Comparison of ENCODE assay signal across 22 cellular contexts in genomic region chr10:73478636-73479035, GRCh38. TPM values are rescaled to one million over a fixed set of nuclear protein-coding genes. Genes with fewer than 3 reads are reported as not detected.
A peak's percentile ranks its signal among the peaks of the same experiment; 100 is the strongest.
DNase-seq lines count a peak whose midpoint lies in the region; ATAC-seq and TF ChIP-seq lines count a peak whose summit lies in the region.
"Had no signal": no experiment of that assay in that cellular context is flagged by ENCODE, and none has a peak within 500 bp of the region (broad histone marks: within the 10 kb centered on the region; RNA-seq: fewer than 3 reads in every experiment).

No MANE protein-coding gene starts in this region.

- H3K27me3 Mint-ChIP-seq in activated CD8-positive, alpha-beta memory T cell treated with anti-CD3 and anti-CD28 coated beads, Interleukin-2, amount 10 ng/mL, durations not matched to agents 7 days and 5 days, result no peaks in the 10 kb centered on the region
- no peaks in the 10 kb centered on the region for H3K27me3 Mint-ChIP-seq in immature natural killer cell (ENCODE audit: low read depth in 3 of 3)
- H3K27me3 Mint-ChIP-seq in Calu3 (ENCODE audit: unreplicated experiment), result no peaks in the 10 kb centered on the region

- no peak overlapping the region for H3K4me3 ChIP-seq in GM06990 (replicated peaks; ENCODE audit: low read depth, low read length)
- H3K4me3 ChIP-seq: body of pancreas had no signal

- peak; percentile 72 for ATAC-seq in activated CD8-positive, alpha-beta memory T cell treated with anti-CD3 and anti-CD28 coated beads, Interleukin-2, amount 10 ng/mL, durations not matched to agents 7 days and 5 days
- ATAC-seq: body of pancreas, left ventricle myocardium superior, Right ventricle myocardium inferior had no signal

- peaks cover 35% of the 10 kb centered on the region for H3K36me3 Mint-ChIP-seq in activated CD8-positive, alpha-beta memory T cell treated with anti-CD3 and anti-CD28 coated beads, Interleukin-2, amount 10 ng/mL, durations not matched to agents 7 days and 5 days
- H3K36me3 Mint-ChIP-seq in immature natural killer cell (peaks cover 16 to 30% (median 20%) of the 10 kb centered on the region in 3 donors), Calu3 (ENCODE audit: insufficient read depth, unreplicated experiment) (peaks cover 22% of the 10 kb centered on the region)

- no TSS peak for BruUV-seq in Calu3 (replicated peaks; lab: Mats Ljungman, UMichigan)

- H3K27ac Mint-ChIP-seq in activated CD8-positive, alpha-beta memory T cell treated with anti-CD3 and anti-CD28 coated beads, Interleukin-2, amount 10 ng/mL, durations not matched to agents 7 days and 5 days, result peak overlapping the region; percentile 85
- peak overlapping the region in 5 of 6 donors; percentile 8 to 65 (median 30) for H3K27ac Mint-ChIP-seq in immature natural killer cell
- no peak overlapping the region for H3K27ac Mint-ChIP-seq in Calu3 (ENCODE audit: unreplicated experiment)
- H3K27ac Mint-ChIP-seq: activated naive CD4-positive, alpha-beta T cell treated with anti-CD3 and anti-CD28 coated beads for 36 hours had no signal

- H3K27ac ChIP-seq in RWPE1, result no peak overlapping the region
- H3K27ac ChIP-seq: body of pancreas, neutrophil, VCaP had no signal

- H3K4me3 Mint-ChIP-seq in activated CD8-positive, alpha-beta memory T cell treated with anti-CD3 and anti-CD28 coated beads, Interleukin-2, amount 10 ng/mL, durations not matched to agents 7 days and 5 days, result peak overlapping the region; percentile 22
- H3K4me3 Mint-ChIP-seq in immature natural killer cell (no peak overlapping the region), Calu3 (ENCODE audit: low read depth, unreplicated experiment) (no peak overlapping the region)
- H3K4me3 Mint-ChIP-seq: activated naive CD4-positive, alpha-beta T cell treated with anti-CD3 and anti-CD28 coated beads for 36 hours had no signal

- H3K27me3 ChIP-seq in GM06990 (replicated peaks; ENCODE audit: control insufficient read depth, insufficient read depth, low read length), result no peaks in the 10 kb centered on the region
- H3K27me3 ChIP-seq: body of pancreas, neutrophil had no signal

- POLR2A ChIA-PET in RWPE1 (lab: Yijun Ruan, JAX; ENCODE audit: low non-redundant PET), result no interaction called here

- peaks cover 31% of the 10 kb centered on the region for H3K4me1 Mint-ChIP-seq in activated CD8-positive, alpha-beta memory T cell treated with anti-CD3 and anti-CD28 coated beads, Interleukin-2, amount 10 ng/mL, durations not matched to agents 7 days and 5 days
- H3K4me1 Mint-ChIP-seq in immature natural killer cell, result peaks cover 9 to 42% of the 10 kb centered on the region in 2 donors
- H3K4me1 Mint-ChIP-seq in Calu3 (ENCODE audit: low read depth, unreplicated experiment), result peaks cover 12% of the 10 kb centered on the region

- H3K9me3 Mint-ChIP-seq in activated CD8-positive, alpha-beta memory T cell treated with anti-CD3 and anti-CD28 coated beads, Interleukin-2, amount 10 ng/mL, durations not matched to agents 7 days and 5 days (ENCODE audit: low read depth), result no peaks in the 10 kb centered on the region
- H3K9me3 Mint-ChIP-seq in immature natural killer cell, result no peaks in the 10 kb centered on the region
- no peaks in the 10 kb centered on the region for H3K9me3 Mint-ChIP-seq in Calu3 (ENCODE audit: low read depth, unreplicated experiment)
- H3K9me3 Mint-ChIP-seq: activated naive CD4-positive, alpha-beta T cell treated with anti-CD3 and anti-CD28 coated beads for 36 hours had no signal

- DNase-seq in activated CD8-positive, alpha-beta memory T cell treated with anti-CD3 and anti-CD28 coated beads, Interleukin-2, amount 10 ng/mL, durations not matched to agents 7 days and 5 days, result no peak
- no peak for DNase-seq in activated CD8-positive, alpha-beta memory T cell treated with anti-CD3 and anti-CD28 coated beads, Interleukin-2, amount 50 U/mL, for 48 hours
- DNase-seq in GM06990 (ENCODE audit: extremely low read depth, insufficient read length) (peak; percentile 47), OCI-M1 (lab: John Stamatoyannopoulos, UW) (peak; percentile 56), immature natural killer cell (no peak), RWPE1 (ENCODE audit: low spot score) (no peak), Calu3 (no peak)
- no peak for DNase-seq in activated effector memory CD4-positive, alpha-beta T cell treated with anti-CD3 and anti-CD28 coated beads, Interleukin-2, amount 50 U/mL, for 16 hours
- DNase-seq: activated naive CD4-positive, alpha-beta T cell treated with anti-CD3 and anti-CD28 coated beads for 36 hours; body of pancreas; DND-41; GOT3; head of caudate nucleus; left ventricle myocardium superior; NCI-H1436; NCI-H524 treated with DMSO at 0.1 percent for 48 hours; stimulated activated CD4-positive, alpha-beta T cell treated with anti-CD3 and anti-CD28 coated beads, Interleukin-4, amount 100 ng/mL, for 24 hours; substantia nigra; SW 1271 had no signal

- no peak for TF ChIP-seq CTCF in GM06990 (IDR thresholded peaks at IDR 0.05; ENCODE audit: insufficient read depth, low read length, poor library complexity, severe bottlenecking)
- no peak for TF ChIP-seq CTCF in RWPE1 (conservative IDR thresholded peaks at IDR 0.05; ENCODE audit: low read depth)
- no peak for TF ChIP-seq CTCF in Calu3 (IDR thresholded peaks at IDR 0.05; ENCODE audit: unreplicated experiment)

- H3K36me3 ChIP-seq in GM06990 (ENCODE audit: control insufficient read depth, insufficient read depth, low read length), result peaks cover 5% of the 10 kb centered on the region

- intact Hi-C loops in Calu3 (cut with micrococcal nuclease; ENCODE audit: unreplicated experiment), result no loop called here

- CTCF ChIA-PET in activated CD8-positive, alpha-beta memory T cell treated with anti-CD3 and anti-CD28 coated beads, Interleukin-2, amount 10 ng/mL, durations not matched to agents 7 days and 5 days (lab: Charles Lee), result interaction anchor here (0.6 kb wide), 1 partner anchor 644 kb away, joined by 3 read pairs; no protein-coding TSS in a partner anchor
- CTCF ChIA-PET in RWPE1 (lab: Yijun Ruan, JAX) (no interaction called here), Calu3 (lab: Charles Lee) (no interaction called here)

RNA-seq across cellular contexts. Expression of gene PPP3CB, which starts 17.2 kb away (rescaled TPM):
- 10 to 100 TPM; 48.7 to 49.1 TPM for total RNA-seq in activated CD8-positive, alpha-beta memory T cell treated with anti-CD3 and anti-CD28 coated beads, Interleukin-2, amount 10 ng/mL, durations not matched to agents 7 days and 5 days
- polyA plus RNA-seq in immature natural killer cell, result 1 to 10 TPM; 6.9 to 8.7 (median 8.3) TPM
- total RNA-seq in Calu3 (2022), result 26.4 and 27.5 TPM in 2 replicates

RNA-seq across cellular contexts. Expression of gene MSS51, which starts 45.3 kb away (rescaled TPM):
- total RNA-seq in activated CD8-positive, alpha-beta memory T cell treated with anti-CD3 and anti-CD28 coated beads, Interleukin-2, amount 10 ng/mL, durations not matched to agents 7 days and 5 days, result 1 to 10 TPM; 2.9 to 4.1 TPM
- under 1 TPM in 2 of 3 donors, not detected in 1; 0.16 to 0.38 TPM for polyA plus RNA-seq in immature natural killer cell
- 2.9 and 3.3 TPM in 2 replicates for total RNA-seq in Calu3 (2022)

Comparison
In these comparisons a context has a peak if more than half of its experiments do, and no peak if none do; other contexts are left out.
1. DNase-seq: peak in GM06990 (single experiment) and OCI-M1 (single experiment); none in activated CD8-positive, alpha-beta memory T cell treated with anti-CD3 and anti-CD28 coated beads, Interleukin-2, amount 10 ng/mL, durations not matched to agents 7 days and 5 days (single experiment), activated CD8-positive, alpha-beta memory T cell treated with anti-CD3 and anti-CD28 coated beads, Interleukin-2, amount 50 U/mL, for 48 hours (single experiment), immature natural killer cell (0 of 3), RWPE1 (single experiment), Calu3 (single experiment) and activated effector memory CD4-positive, alpha-beta T cell treated with anti-CD3 and anti-CD28 coated beads, Interleukin-2, amount 50 U/mL, for 16 hours (single experiment).